In the genomic region with DNA sequence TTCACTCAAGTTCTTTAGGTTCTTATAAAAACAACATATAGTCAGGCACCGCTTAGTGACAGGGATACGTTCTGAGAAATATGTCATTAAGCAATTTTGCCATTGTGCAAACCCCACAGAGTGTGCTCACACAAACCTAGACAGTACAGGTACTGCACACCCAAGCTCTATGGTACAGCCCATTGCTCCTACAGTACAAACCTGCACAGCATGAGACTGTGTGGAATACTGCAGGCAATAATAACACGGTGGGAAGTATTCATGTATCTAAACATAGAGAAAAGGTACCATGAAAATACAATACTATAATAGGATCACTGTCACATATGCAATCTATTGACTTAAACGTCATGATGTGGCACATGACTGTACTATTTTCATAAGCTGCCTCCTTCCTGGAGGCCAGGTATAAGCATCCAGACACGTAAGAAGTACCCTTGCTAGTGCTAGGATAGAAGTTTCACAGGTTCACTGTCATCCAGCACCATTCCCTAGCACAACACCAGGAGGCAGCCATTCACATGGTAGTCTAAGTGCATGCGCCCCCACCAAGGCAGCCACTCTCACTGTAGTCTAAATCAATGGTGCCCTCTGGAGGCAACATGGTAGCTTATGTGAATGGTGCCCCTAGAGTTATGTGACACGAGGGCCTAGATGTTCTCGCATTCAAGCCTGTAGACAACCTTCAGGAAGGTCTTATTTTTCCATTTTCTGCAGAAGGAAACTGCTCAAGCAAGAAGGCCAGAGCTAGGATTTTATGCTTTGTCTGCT, we compare ENCODE assay signal across 8 cellular contexts.
DNase-seq lines count a peak whose midpoint lies in the region; ATAC-seq and TF ChIP-seq lines count a peak whose summit lies in the region.

No MANE protein-coding gene starts in this region.

- intact Hi-C loops in activated CD4-positive, alpha-beta T cell treated with anti-CD3 and anti-CD28 coated beads, Interleukin-2, amount 10 ng/mL, durations not matched to agents 24 days and 14 days (cut with micrococcal nuclease) = no loop called here

- H3K27ac Mint-ChIP-seq in activated CD4-positive, alpha-beta T cell treated with anti-CD3 and anti-CD28 coated beads, Interleukin-2, amount 10 ng/mL, durations not matched to agents 24 days and 14 days = no peak overlapping the region

- no peaks in the 10 kb centered on the region for H3K36me3 Mint-ChIP-seq in activated CD4-positive, alpha-beta T cell treated with anti-CD3 and anti-CD28 coated beads, Interleukin-2, amount 10 ng/mL, durations not matched to agents 24 days and 14 days (ENCODE audit: low read depth)

- no peaks in the 10 kb centered on the region for H3K79me2 ChIP-seq in parathyroid adenoma

- in situ Hi-C loops in astrocyte of the spinal cord (cut with HindIII; ENCODE audit: low sequenced_read_pairs) = no loop called here

- H3K36me3 ChIP-seq in parathyroid adenoma (ENCODE audit: control insufficient read depth, insufficient read depth, low read length) = no peaks in the 10 kb centered on the region

- TF ChIP-seq CTCF in astrocyte of the spinal cord (IDR thresholded peaks at IDR 0.05; ENCODE audit: low read depth, low read length) (peak; percentile 31), parathyroid adenoma (IDR thresholded peaks at IDR 0.05) (peak; percentile 56)

- H3K27me3 Mint-ChIP-seq in activated CD4-positive, alpha-beta T cell treated with anti-CD3 and anti-CD28 coated beads, Interleukin-2, amount 10 ng/mL, durations not matched to agents 24 days and 14 days = no peaks in the 10 kb centered on the region

- H3K9me3 ChIP-seq in parathyroid adenoma (ENCODE audit: control insufficient read depth, low read length) = no peaks in the 10 kb centered on the region

- H3K4me3 ChIP-seq in astrocyte of the spinal cord (ENCODE audit: low read depth, low read length) (no peak overlapping the region), parathyroid adenoma (ENCODE audit: low read depth, low read length) (no peak overlapping the region)

- H3K9ac ChIP-seq in parathyroid adenoma = no peak overlapping the region

- H3K9me3 Mint-ChIP-seq in activated CD4-positive, alpha-beta T cell treated with anti-CD3 and anti-CD28 coated beads, Interleukin-2, amount 10 ng/mL, durations not matched to agents 24 days and 14 days = no peaks in the 10 kb centered on the region

- peaks cover 19% of the 10 kb centered on the region for H3K4me1 ChIP-seq in parathyroid adenoma

- peak overlapping the region; percentile 8 for H3K27ac ChIP-seq in parathyroid adenoma

- H3K27me3 ChIP-seq in parathyroid adenoma (ENCODE audit: control insufficient read depth, insufficient read depth, low read length) = no peaks in the 10 kb centered on the region

- no peak for ATAC-seq in HG03439 (IDR thresholded peaks at IDR 0.05; ENCODE audit: unreplicated experiment)
- no peak for ATAC-seq in GM18858 (IDR thresholded peaks at IDR 0.05; ENCODE audit: unreplicated experiment)

- DNase-seq in activated CD4-positive, alpha-beta T cell treated with anti-CD3 and anti-CD28 coated beads, Interleukin-2, amount 10 ng/mL, durations not matched to agents 24 days and 14 days = peak; percentile 60
- DNase-seq in activated CD4-positive, alpha-beta T cell treated with anti-CD3 and anti-CD28 coated beads, Interleukin-2, amount 50 U/mL, for 1 hour = no peak
- peak; percentile 10 for DNase-seq in LoVo (ENCODE audit: low spot score)
- peak; percentile 30 for DNase-seq in astrocyte of the spinal cord (ENCODE audit: low read depth, low spot score)
- DNase-seq in HK-2 (ENCODE audit: unreplicated experiment) = no peak

- no peak overlapping the region for H3K4me2 ChIP-seq in parathyroid adenoma (ENCODE audit: low read length)

- peak overlapping the region; percentile 23 for H2AFZ ChIP-seq in parathyroid adenoma

- H3K4me1 Mint-ChIP-seq in activated CD4-positive, alpha-beta T cell treated with anti-CD3 and anti-CD28 coated beads, Interleukin-2, amount 10 ng/mL, durations not matched to agents 24 days and 14 days = no peaks in the 10 kb centered on the region

- no peak overlapping the region for H3K4me3 Mint-ChIP-seq in activated CD4-positive, alpha-beta T cell treated with anti-CD3 and anti-CD28 coated beads, Interleukin-2, amount 10 ng/mL, durations not matched to agents 24 days and 14 days

Comparison
In these comparisons a context has a peak if more than half of its experiments do, and no peak if none do; other contexts are left out.
1. DNase-seq: peak in activated CD4-positive, alpha-beta T cell treated with anti-CD3 and anti-CD28 coated beads, Interleukin-2, amount 10 ng/mL, durations not matched to agents 24 days and 14 days (single experiment), LoVo (single experiment) and astrocyte of the spinal cord (single experiment); none in activated CD4-positive, alpha-beta T cell treated with anti-CD3 and anti-CD28 coated beads, Interleukin-2, amount 50 U/mL, for 1 hour (single experiment) and HK-2 (single experiment).